ENCODE assay signal across 22 cellular contexts in the genomic region with DNA sequence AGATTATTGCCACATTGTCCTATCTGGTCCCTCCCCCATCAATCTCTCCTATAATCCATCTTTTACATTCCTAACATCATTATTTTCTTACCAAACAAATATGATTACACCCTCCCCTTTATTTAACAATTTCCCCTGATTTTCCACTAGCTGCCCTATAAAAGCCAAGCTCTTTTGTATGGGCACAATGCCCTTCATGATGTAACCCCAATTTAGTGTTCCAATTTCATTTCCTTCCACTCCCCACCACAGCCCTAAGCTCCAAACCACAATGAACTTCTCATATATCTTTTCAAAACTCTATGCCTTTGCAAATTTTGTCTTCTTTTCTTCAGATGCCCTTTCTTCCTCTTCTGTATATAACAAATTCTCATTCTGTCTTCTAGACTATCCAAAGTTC. TPM values are rescaled to one million over a fixed set of nuclear protein-coding genes. Genes with fewer than 3 reads are reported as not detected.
DNase-seq lines count a peak whose midpoint lies in the region; ATAC-seq and TF ChIP-seq lines count a peak whose summit lies in the region.
"Had no signal": no experiment of that assay in that cellular context is flagged by ENCODE, and none has a peak within 500 bp of the region (broad histone marks: within the 10 kb centered on the region; RNA-seq: fewer than 3 reads in every experiment).

No MANE protein-coding gene starts in this region.

- H3K79me2 ChIP-seq in GM23248 (ENCODE audit: insufficient read depth): no peaks in the 10 kb centered on the region

- DNase-seq in AG10803 (ENCODE audit: low read depth): peak; percentile 12
- DNase-seq in GM23248: peak; percentile 7
- DNase-seq in NOMO-1 treated with dmso at 0.1 percent for 144 hours (lab: John Stamatoyannopoulos, UW; ENCODE audit: unreplicated experiment): peak; percentile 94
- DNase-seq in fibroblast of gingiva (ENCODE audit: low read depth): peak; percentile 71
- DNase-seq in mucosa of descending colon: no peak
- no peak for DNase-seq in NCI-H524 (lab: John Stamatoyannopoulos, UW)
- DNase-seq in COLO829 (ENCODE audit: low spot score): no peak
- DNase-seq: activated CD4-positive, alpha-beta memory T cell treated with anti-CD3 and anti-CD28 coated beads, Interleukin-2, amount 10 ng/mL, durations not matched to agents 7 days and 5 days; activated naive CD4-positive, alpha-beta T cell treated with anti-CD3 and anti-CD28 coated beads, Interleukin-2, amount 50 U/mL, for 16 hours; activated T-cell treated with anti-CD3 and anti-CD28 coated beads, Interleukin-2, amount 50 U/mL, for 24 hours; body of pancreas; CD4-positive, CD25-positive, alpha-beta regulatory T cell; foreskin keratinocyte; HCEC 1CT; hypothalamus; NCI-H1436 treated with DMSO at 0.1 percent for 48 hours; spleen; T-cell; transverse colon had no signal

- H3K4me1 ChIP-seq in GM23248 (ENCODE audit: insufficient read depth): peaks cover 13% of the 10 kb centered on the region
- no peaks in the 10 kb centered on the region for H3K4me1 ChIP-seq in mucosa of descending colon (ENCODE audit: low read depth)
- H3K4me1 ChIP-seq: A549, body of pancreas had no signal

- no peak overlapping the region for H3K9ac ChIP-seq in GM23248

- H3K27me3 ChIP-seq in GM23248 (replicated peaks; ENCODE audit: insufficient read depth): no peaks in the 10 kb centered on the region
- H3K27me3 ChIP-seq: body of pancreas, foreskin keratinocyte, transverse colon had no signal

- H3K4me3 ChIP-seq in AG10803 (ENCODE audit: low read length) (no peak overlapping the region), GM23248 (no peak overlapping the region), mucosa of descending colon (no peak overlapping the region)
- H3K4me3 ChIP-seq: A549, body of pancreas, spleen, transverse colon had no signal

- H3K36me3 ChIP-seq in GM23248 (ENCODE audit: low read depth) (no peaks in the 10 kb centered on the region), mucosa of descending colon (ENCODE audit: low read depth) (no peaks in the 10 kb centered on the region)
- H3K36me3 ChIP-seq: spleen, transverse colon had no signal

- H2AFZ ChIP-seq in GM23248: no peak overlapping the region

- in situ Hi-C loops in GM23248 (cut with MboI): no loop called here

- intact Hi-C loops in mucosa of descending colon (cut with DNase I, micrococcal nuclease): no loop called here

- H3K9me2 ChIP-seq in GM23248 (ENCODE audit: insufficient read depth): no peaks in the 10 kb centered on the region

- ATAC-seq in mucosa of descending colon (no peak), HG02981 (IDR thresholded peaks at IDR 0.05; ENCODE audit: unreplicated experiment) (no peak)
- ATAC-seq: A549, body of pancreas, foreskin keratinocyte had no signal

- TF ChIP-seq CTCF in AG10803 (conservative IDR thresholded peaks at IDR 0.05; ENCODE audit: low read length): no peak
- no peak for TF ChIP-seq CTCF in mucosa of descending colon (IDR thresholded peaks at IDR 0.05)

- H3F3A ChIP-seq in GM23248 (ENCODE audit: insufficient read depth): no peaks in the 10 kb centered on the region

- no peaks in the 10 kb centered on the region for H3K9me3 ChIP-seq in GM23248 (ENCODE audit: low read depth)
- no peaks in the 10 kb centered on the region for H3K9me3 ChIP-seq in mucosa of descending colon
- H3K9me3 ChIP-seq: A549, body of pancreas, spleen, transverse colon had no signal

- H3K27ac ChIP-seq in GM23248: no peak overlapping the region
- H3K27ac ChIP-seq: A549, body of pancreas, foreskin keratinocyte, RWPE1, spleen, transverse colon had no signal

- H3K4me2 ChIP-seq in GM23248 (ENCODE audit: unreplicated experiment): no peak overlapping the region
- H3K4me2 ChIP-seq: A549 had no signal

- H4K20me1 ChIP-seq in GM23248 (ENCODE audit: insufficient read depth): no peaks in the 10 kb centered on the region

RNA-seq across cellular contexts. Expression of a gene that starts 39.5 kb away (rescaled TPM):
- total RNA-seq in GM23248 (2014; rRNA removed; shearing (Covaris generic)): 42.7 and 43.2 TPM in 2 replicates
- polyA plus RNA-seq in GM23248 (2016; fragmentation: Nextera tagmentation; extraction: Ambion mirVana): 11.6 and 13.0 TPM in 2 replicates
- 10 to 100 TPM in 1 of 3 donors, 1 to 10 TPM in 2; 2.9 to 15.6 (median 3.7) TPM for total RNA-seq in mucosa of descending colon

Comparison
In these comparisons a context has a peak if more than half of its experiments do, and no peak if none do; other contexts are left out.
1. DNase-seq: peak in AG10803 (single experiment), GM23248 (single experiment), NOMO-1 treated with dmso at 0.1 percent for 144 hours (single experiment) and fibroblast of gingiva (single experiment); none in mucosa of descending colon (0 of 3), NCI-H524 (0 of 2) and COLO829 (single experiment).